Comparison of ENCODE assay signal across 20 cellular contexts in genomic region chr19:11663162-11663561, GRCh38.
A peak's percentile ranks its signal among the peaks of the same experiment; 100 is the strongest.
DNase-seq lines count a peak whose midpoint lies in the region; ATAC-seq and TF ChIP-seq lines count a peak whose summit lies in the region.
"Had no signal": no experiment of that assay in that cellular context is flagged by ENCODE, and none has a peak within 500 bp of the region (broad histone marks: within the 10 kb centered on the region; RNA-seq: fewer than 3 reads in every experiment).

No MANE protein-coding gene starts in this region.

- CTCF ChIA-PET in HEK293 (lab: Yijun Ruan, JAX) = no interaction called here

- H3K27me3 ChIP-seq in testis = no peaks in the 10 kb centered on the region
- H3K27me3 ChIP-seq: BE2C; BLaER1 treated with 17β-estradiol and CSF1 and Interleukin-3, amounts not matched to agents 10 nM and 100 nM had no signal

- H3K4me3 ChIP-seq in HEK293 (ENCODE audit: low read depth, low read length) = no peak overlapping the region
- H3K4me3 ChIP-seq in testis = peak overlapping the region in 1 of 2 donors; percentile 48
- H3K4me3 ChIP-seq: A549; BLaER1 treated with 17β-estradiol and CSF1 and Interleukin-3, amounts not matched to agents 10 nM and 100 nM; HAP-1 had no signal

- TF ChIP-seq CTCF in HEK293 (tag by site-specific recombination; IDR thresholded peaks at IDR 0.05) (no peak), VCaP (conservative IDR thresholded peaks at IDR 0.05) (no peak), testis (IDR thresholded peaks at IDR 0.05) (no peak)

- no peaks in the 10 kb centered on the region for H3K4me1 ChIP-seq in HEK293 (ENCODE audit: control insufficient read depth, insufficient read depth, low read length)
- peaks cover 5% of the 10 kb centered on the region for H3K4me1 ChIP-seq in testis
- H3K4me1 ChIP-seq: A549; BE2C; BLaER1 treated with 17β-estradiol and CSF1 and Interleukin-3, amounts not matched to agents 10 nM and 100 nM; HAP-1 had no signal

- H3K36me3 ChIP-seq in HEK293 (ENCODE audit: control insufficient read depth in 2 of 2, insufficient read depth in 1 of 2, low read length in 2 of 2) = peaks cover 0 to 13% of the 10 kb centered on the region in 2 experiments; a peak in 2 of 3 replicates
- no peaks in the 10 kb centered on the region for H3K36me3 ChIP-seq in testis (ENCODE audit: low read depth, missing control alignments)
- H3K36me3 ChIP-seq: BE2C, HAP-1 had no signal

- H3K27ac ChIP-seq in HEK293 (ENCODE audit: extremely low read depth, low read depth, low read length) (no peak overlapping the region), VCaP (peak overlapping the region; percentile 78), testis (peak overlapping the region; percentile 39 to 69)
- H3K27ac ChIP-seq: A549; BLaER1 treated with 17β-estradiol and CSF1 and Interleukin-3, amounts not matched to agents 10 nM and 100 nM had no signal

- no peak for TF ChIP-seq POLR2A in testis (IDR thresholded peaks at IDR 0.05)

- intact Hi-C loops in testis (cut with DNase I; ENCODE audit: low total_unique reads) = no loop called here

- POLR2A ChIA-PET in HEK293 (lab: Yijun Ruan, JAX) = no interaction called here

- peak; percentile 29 for DNase-seq in left kidney (ENCODE audit: low read depth, low spot score)
- DNase-seq in testis = no peak
- DNase-seq in T-helper 9 cell = no peak
- DNase-seq in NCI-H1694 (lab: John Stamatoyannopoulos, UW) = no peak
- DNase-seq: 8988T; ACHN; AML-193; BE2C; CD4-positive, alpha-beta T cell; CD8-positive, alpha-beta memory T cell; DMS53; DMS79 treated with DMSO at 0.1 percent for 48 hours; GF-D8; GOT3 had no signal

- 21 to 22% methylated on average over 8 of the region's 8 CpGs for WGBS in testis, 2 donors

- no peak for ATAC-seq in GM21526 (IDR thresholded peaks at IDR 0.05; ENCODE audit: low FRiP score, unreplicated experiment)
- ATAC-seq: A549 had no signal

- H3K9me3 ChIP-seq in HEK293 (ENCODE audit: control insufficient read depth, insufficient read depth, low read depth, low read length) (no peaks in the 10 kb centered on the region; the same call in 1 of the 2 replicates), testis (no peaks in the 10 kb centered on the region)
- H3K9me3 ChIP-seq: A549, BE2C had no signal

TF ChIP-seq in HEK293, 187 proteins besides CTCF, POLR2A, EP300 and RAD21:
- TF ChIP-seq ZNF658 (tag by site-specific recombination; IDR thresholded peaks at IDR 0.05) = no peak
- TF ChIP-seq TRIM28 (IDR thresholded peaks at IDR 0.05; ENCODE audit: borderline replicate concordance, low read length) = peak; percentile 86; the same call in 1 of the 2 replicates
- peak; percentile 42 for TF ChIP-seq SETDB1 (IDR thresholded peaks at IDR 0.05; ENCODE audit: insufficient read length, low read length)
